In genomic region chr18:57475408-57475807, GRCh38 we compare ENCODE assay signal across 24 cellular contexts. TPM values are rescaled to one million over a fixed set of nuclear protein-coding genes. Genes with fewer than 3 reads are reported as not detected.
"Had no signal": no experiment of that assay in that cellular context is flagged by ENCODE, and none has a peak within 500 bp of the region (broad histone marks: within the 10 kb centered on the region; RNA-seq: fewer than 3 reads in every experiment).

No MANE protein-coding gene starts in this region.

- H3K27me3 ChIP-seq: brain microvascular endothelial cell, cardiac muscle cell had no signal

- H3K27ac ChIP-seq: brain microvascular endothelial cell, cardiac muscle cell, KMS-11, SK-N-MC, VCaP had no signal

- H3K4me3 Mint-ChIP-seq: activated CD4-positive, alpha-beta memory T cell treated with anti-CD3 and anti-CD28 coated beads, Interleukin-2, amount 10 ng/mL, durations not matched to agents 7 days and 5 days; activated CD4-positive, alpha-beta T cell treated with anti-CD3 and anti-CD28 coated beads for 36 hours; activated naive CD4-positive, alpha-beta T cell treated with anti-CD3 and anti-CD28 coated beads, Interleukin-2, amount 10 ng/mL, durations not matched to agents 7 days and 5 days; activated naive CD8-positive, alpha-beta T cell treated with anti-CD3 and anti-CD28 coated beads for 36 hours; activated T-cell treated with anti-CD3 and anti-CD28 coated beads, Interleukin-2, amount 50 U/mL, for 72 hours; T-cell had no signal

- H3K36me3 Mint-ChIP-seq: activated naive CD4-positive, alpha-beta T cell treated with anti-CD3 and anti-CD28 coated beads, Interleukin-2, amount 10 ng/mL, durations not matched to agents 7 days and 5 days; activated naive CD8-positive, alpha-beta T cell treated with anti-CD3 and anti-CD28 coated beads for 36 hours; T-cell had no signal

- H3K4me3 ChIP-seq: cardiac muscle cell, SK-N-MC had no signal

- DNase-seq: activated CD4-positive, alpha-beta memory T cell treated with anti-CD3 and anti-CD28 coated beads, Interleukin-2, amount 10 ng/mL, durations not matched to agents 7 days and 5 days; activated CD4-positive, alpha-beta T cell treated with anti-CD3 and anti-CD28 coated beads for 36 hours; activated CD4-positive, alpha-beta T cell treated with anti-CD3 and anti-CD28 coated beads, Interleukin-2, amount 50 U/mL, for 1 hour; activated CD8-positive, alpha-beta memory T cell treated with anti-CD3 and anti-CD28 coated beads, Interleukin-2, amount 50 U/mL, for 4 hours; activated gamma-delta T cell treated with Interleukin-2 at 50 U/mL for 16 hours; activated naive CD4-positive, alpha-beta T cell treated with anti-CD3 and anti-CD28 coated beads, Interleukin-2, amount 10 ng/mL, durations not matched to agents 7 days and 5 days; activated naive CD8-positive, alpha-beta T cell treated with anti-CD3 and anti-CD28 coated beads for 36 hours; activated T-cell treated with anti-CD3 and anti-CD28 coated beads, Interleukin-2, amount 50 U/mL, for 72 hours; brain microvascular endothelial cell; NCI-H1092; NCI-H1417; NCI-H1930; NCI-H2107; NCI-H226; NCI-H526; NCI-H774; T-cell; T-helper 2 cell had no signal

- H3K4me1 Mint-ChIP-seq: activated CD4-positive, alpha-beta memory T cell treated with anti-CD3 and anti-CD28 coated beads, Interleukin-2, amount 10 ng/mL, durations not matched to agents 7 days and 5 days; activated CD4-positive, alpha-beta T cell treated with anti-CD3 and anti-CD28 coated beads for 36 hours; activated naive CD4-positive, alpha-beta T cell treated with anti-CD3 and anti-CD28 coated beads, Interleukin-2, amount 10 ng/mL, durations not matched to agents 7 days and 5 days; activated naive CD8-positive, alpha-beta T cell treated with anti-CD3 and anti-CD28 coated beads for 36 hours; T-cell had no signal

- H3K27ac Mint-ChIP-seq: activated CD4-positive, alpha-beta memory T cell treated with anti-CD3 and anti-CD28 coated beads, Interleukin-2, amount 10 ng/mL, durations not matched to agents 7 days and 5 days; activated CD4-positive, alpha-beta T cell treated with anti-CD3 and anti-CD28 coated beads for 36 hours; activated naive CD4-positive, alpha-beta T cell treated with anti-CD3 and anti-CD28 coated beads, Interleukin-2, amount 10 ng/mL, durations not matched to agents 7 days and 5 days; activated naive CD8-positive, alpha-beta T cell treated with anti-CD3 and anti-CD28 coated beads for 36 hours; activated T-cell treated with anti-CD3 and anti-CD28 coated beads, Interleukin-2, amount 50 U/mL, for 72 hours; activated T-helper 2 cell treated with anti-CD3 and anti-CD28 coated beads, Interferon-gamma antibody, Interleukin-2, Interleukin-4, amounts not matched to agents 10 μg/mL and 5 μg/mL and 100 μg/mL, durations not matched to agents 14 hours and 24 hours and 36 hours; T-cell had no signal

- H3K36me3 ChIP-seq: brain microvascular endothelial cell, cardiac muscle cell had no signal

- H3K9me3 Mint-ChIP-seq: activated CD4-positive, alpha-beta memory T cell treated with anti-CD3 and anti-CD28 coated beads, Interleukin-2, amount 10 ng/mL, durations not matched to agents 7 days and 5 days; activated naive CD4-positive, alpha-beta T cell treated with anti-CD3 and anti-CD28 coated beads, Interleukin-2, amount 10 ng/mL, durations not matched to agents 7 days and 5 days; activated naive CD8-positive, alpha-beta T cell treated with anti-CD3 and anti-CD28 coated beads for 36 hours; activated T-cell treated with anti-CD3 and anti-CD28 coated beads, Interleukin-2, amount 50 U/mL, for 72 hours; activated T-helper 2 cell treated with anti-CD3 and anti-CD28 coated beads, Interferon-gamma antibody, Interleukin-2, Interleukin-4, amounts not matched to agents 10 μg/mL and 5 μg/mL and 100 μg/mL, durations not matched to agents 14 hours and 24 hours and 36 hours; T-cell had no signal

RNA-seq across cellular contexts. Expression of gene ONECUT2, which starts 40.2 kb away (rescaled TPM):
- total RNA-seq: activated CD4-positive, alpha-beta memory T cell treated with anti-CD3 and anti-CD28 coated beads, Interleukin-2, amount 10 ng/mL, durations not matched to agents 7 days and 5 days; activated naive CD8-positive, alpha-beta T cell treated with anti-CD3 and anti-CD28 coated beads for 36 hours; activated T-helper 2 cell treated with anti-CD3 and anti-CD28 coated beads, Interferon-gamma antibody, Interleukin-2, Interleukin-4, amounts not matched to agents 10 μg/mL and 5 μg/mL and 100 μg/mL, durations not matched to agents 14 hours and 24 hours and 36 hours; OCI-LY7 had no signal
- polyA plus RNA-seq: cardiac muscle cell had no signal
